Comparison of ENCODE assay signal across 21 cellular contexts in the genomic region with DNA sequence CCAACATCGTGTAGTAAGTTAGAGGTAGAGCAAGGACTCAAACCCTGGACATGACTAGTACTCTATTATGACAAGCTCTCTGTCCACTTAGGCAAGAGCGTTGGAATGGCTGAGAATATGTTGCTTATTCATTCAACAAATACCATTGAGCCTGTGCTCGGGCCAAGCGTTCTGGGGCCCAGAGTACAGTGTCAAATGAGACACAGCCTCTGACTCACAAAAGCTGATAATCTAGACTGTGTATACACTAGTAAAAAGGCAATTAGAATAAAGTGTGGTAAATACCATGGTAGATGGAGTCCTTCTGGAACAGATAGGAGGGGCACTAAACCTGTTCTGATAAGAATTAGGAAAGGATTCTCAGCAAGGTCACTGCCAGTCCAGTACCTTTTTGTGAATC. TPM values are rescaled to one million over a fixed set of nuclear protein-coding genes. Genes with fewer than 3 reads are reported as not detected.
DNase-seq lines count a peak whose midpoint lies in the region; ATAC-seq and TF ChIP-seq lines count a peak whose summit lies in the region.
"Had no signal": no experiment of that assay in that cellular context is flagged by ENCODE, and none has a peak within 500 bp of the region (broad histone marks: within the 10 kb centered on the region; RNA-seq: fewer than 3 reads in every experiment).

No MANE protein-coding gene starts in this region.

- no peak for DNase-seq in GM23338 (ENCODE audit: low spot score)
- no peak for DNase-seq in Panc1 (ENCODE audit: low read depth, low spot score)
- no peak for DNase-seq in endodermal cell
- peak; percentile 27 for DNase-seq in renal cortical epithelial cell (ENCODE audit: low read depth)
- no peak for DNase-seq in WERI-Rb-1
- DNase-seq: activated B cell treated with CpG ODN at 0.5 μM for 24 hours, DND-41, immature natural killer cell, KBM-7, occipital lobe, spleen had no signal

- CTCF ChIA-PET in Panc1 (lab: Charles Lee) = interaction anchor here (1.4 kb wide), 1 partner anchor 11 kb away, joined by 3 read pairs; no protein-coding TSS in a partner anchor

- H3K4me1 Mint-ChIP-seq in GM23338 (peaks cover 21% of the 10 kb centered on the region), endodermal cell (peaks cover 32% of the 10 kb centered on the region)
- H3K4me1 Mint-ChIP-seq: activated B cell treated with CpG ODN at 0.5 μM for 24 hours, immature natural killer cell had no signal

- no peak overlapping the region for H3K27ac Mint-ChIP-seq in GM23338
- peak overlapping the region; percentile 37 for H3K27ac Mint-ChIP-seq in endodermal cell
- H3K27ac Mint-ChIP-seq: activated B cell treated with CpG ODN at 0.5 μM for 24 hours; immature natural killer cell; stimulated activated naive CD8-positive, alpha-beta T cell treated with anti-CD3 and anti-CD28 coated beads, Interleukin-15, Interleukin-2, amounts not matched to agents 100 ng/mL and 50 ng/mL, for 24 hours had no signal

- ATAC-seq in GM23338 (no peak), Panc1 (peak; percentile 60), HG03571 (IDR thresholded peaks at IDR 0.05; ENCODE audit: unreplicated experiment) (no peak), GM18870 (IDR thresholded peaks at IDR 0.05; ENCODE audit: unreplicated experiment) (no peak), HG03565 (IDR thresholded peaks at IDR 0.05; ENCODE audit: unreplicated experiment) (no peak)
- ATAC-seq: gastroesophageal sphincter had no signal

- intact Hi-C loops in Panc1 (cut with micrococcal nuclease; ENCODE audit: unreplicated experiment) = no loop called here

- 92 to 97% methylated on average over 3 to 4 of the region's 4 CpGs for WGBS in endodermal cell (ENCODE audit: insufficient coverage in 1 of 2, insufficient read length in 1 of 2), 2 experiments

- H3K27me3 Mint-ChIP-seq in GM23338 (ENCODE audit: insufficient read depth, low read depth, poor library complexity) (no peaks in the 10 kb centered on the region), endodermal cell (ENCODE audit: insufficient read depth) (no peaks in the 10 kb centered on the region)
- H3K27me3 Mint-ChIP-seq: stimulated activated naive CD8-positive, alpha-beta T cell treated with anti-CD3 and anti-CD28 coated beads, Interleukin-15, Interleukin-2, amounts not matched to agents 100 ng/mL and 50 ng/mL, for 24 hours had no signal

- no peaks in the 10 kb centered on the region for H3F3A ChIP-seq in GM23338 (replicated peaks; ENCODE audit: low read depth)

- H3K4me1 ChIP-seq in GM23338 (ENCODE audit: insufficient read depth) (peaks cover 4% of the 10 kb centered on the region; the same call in 1 of the 2 replicates), Panc1 (ENCODE audit: control insufficient read depth, insufficient read depth, low read length) (peaks cover 13% of the 10 kb centered on the region), endodermal cell (ENCODE audit: control insufficient read depth, insufficient read depth, low read length) (peaks cover 10% of the 10 kb centered on the region)
- H3K4me1 ChIP-seq: gastroesophageal sphincter, HAP-1, spleen had no signal

- in situ Hi-C loops in Panc1 (cut with HindIII; ENCODE audit: low pct_unique_long_range_greater_than_20kb, low sequenced_read_pairs) = no loop called here

- 0 out of 2 replicates have a peak, but pooled peaks cover 3% of the 10 kb centered on the region for H3K9me2 ChIP-seq in GM23338 (ENCODE audit: insufficient read depth)

- H2AFZ ChIP-seq in GM23338 = peak overlapping the region; percentile 88; the same call in 1 of the 2 replicates
- H2AFZ ChIP-seq: PC-9 had no signal

- H3K4me3 ChIP-seq in GM23338 (no peak overlapping the region), Panc1 (ENCODE audit: low read depth in 2 of 2, low read length in 2 of 2) (no peak overlapping the region), endodermal cell (ENCODE audit: low read length) (peak overlapping the region; percentile 39), WERI-Rb-1 (ENCODE audit: low read depth, low read length) (no peak overlapping the region)
- H3K4me3 ChIP-seq: BLaER1 treated with 17β-estradiol and CSF1 and Interleukin-3, amounts not matched to agents 10 nM and 100 nM; breast epithelium; gastroesophageal sphincter; HAP-1; PC-9; spleen had no signal

- H3K27ac ChIP-seq in GM23338 (ENCODE audit: low read depth) (no peak overlapping the region), Panc1 (ENCODE audit: low read length) (no peak overlapping the region), endodermal cell (ENCODE audit: low read depth, low read length) (no peak overlapping the region), WERI-Rb-1 (no peak overlapping the region)
- H3K27ac ChIP-seq: BLaER1 treated with 17β-estradiol and CSF1 and Interleukin-3, amounts not matched to agents 10 nM and 100 nM; gastroesophageal sphincter; PC-9; spleen had no signal

- no peaks in the 10 kb centered on the region for H4K20me1 ChIP-seq in GM23338 (replicated peaks; ENCODE audit: insufficient read depth)
- H4K20me1 ChIP-seq: BLaER1 treated with 17β-estradiol and CSF1 and Interleukin-3, amounts not matched to agents 10 nM and 100 nM had no signal

- H3K9me3 ChIP-seq in Panc1 (ENCODE audit: control insufficient read depth, insufficient read depth, low read depth, low read length) (no peaks in the 10 kb centered on the region), endodermal cell (ENCODE audit: control insufficient read depth, low read length) (no peaks in the 10 kb centered on the region), WERI-Rb-1 (ENCODE audit: severe bottlenecking) (no peaks in the 10 kb centered on the region)
- H3K9me3 ChIP-seq: breast epithelium, gastroesophageal sphincter had no signal

- TF ChIP-seq CTCF in GM23338 (conservative IDR thresholded peaks at IDR 0.05; ENCODE audit: low read depth in 2 of 2) (no peak), Panc1 (IDR thresholded peaks at IDR 0.05) (no peak), endodermal cell (conservative IDR thresholded peaks at IDR 0.05) (no peak), WERI-Rb-1 (IDR thresholded peaks at IDR 0.05; ENCODE audit: low read depth, low read length) (no peak)

- H3K9me3 Mint-ChIP-seq in GM23338 = no peaks in the 10 kb centered on the region; the same call in 2 of the 3 replicates
- no peaks in the 10 kb centered on the region for H3K9me3 Mint-ChIP-seq in endodermal cell
- H3K9me3 Mint-ChIP-seq: activated B cell treated with CpG ODN at 0.5 μM for 24 hours; immature natural killer cell; stimulated activated naive CD8-positive, alpha-beta T cell treated with anti-CD3 and anti-CD28 coated beads, Interleukin-15, Interleukin-2, amounts not matched to agents 100 ng/mL and 50 ng/mL, for 24 hours had no signal

- H3K36me3 Mint-ChIP-seq in GM23338 (ENCODE audit: low read depth) = no peaks in the 10 kb centered on the region
- no peaks in the 10 kb centered on the region for H3K36me3 Mint-ChIP-seq in endodermal cell (ENCODE audit: low read depth)
- H3K36me3 Mint-ChIP-seq: immature natural killer cell had no signal

- H3K27me3 ChIP-seq in GM23338 (ENCODE audit: insufficient read depth) (no peaks in the 10 kb centered on the region), Panc1 (ENCODE audit: control insufficient read depth, insufficient read depth, low read length) (no peaks in the 10 kb centered on the region; the same call in 1 of the 2 replicates), endodermal cell (ENCODE audit: control insufficient read depth, insufficient read depth, low read length, poor library complexity, severe bottlenecking) (no peaks in the 10 kb centered on the region), WERI-Rb-1 (ENCODE audit: insufficient read depth, low read depth, severe bottlenecking) (no peaks in the 10 kb centered on the region)
- H3K27me3 ChIP-seq: BLaER1 treated with 17β-estradiol and CSF1 and Interleukin-3, amounts not matched to agents 10 nM and 100 nM; breast epithelium; gastroesophageal sphincter; spleen had no signal

- no peak overlapping the region for H3K4me2 ChIP-seq in GM23338
- H3K4me2 ChIP-seq: BLaER1 treated with 17β-estradiol and CSF1 and Interleukin-3, amounts not matched to agents 10 nM and 100 nM had no signal

- no peaks in the 10 kb centered on the region for H3K79me2 ChIP-seq in GM23338 (replicated peaks; ENCODE audit: insufficient read depth)

- no TSS peak for BruUV-seq in Panc1 (replicated peaks; lab: Mats Ljungman, UMichigan)

- POLR2A ChIA-PET in Panc1 (lab: Charles Lee) = no interaction called here

- H3K4me3 Mint-ChIP-seq in GM23338 (no peak overlapping the region), endodermal cell (no peak overlapping the region)
- H3K4me3 Mint-ChIP-seq: activated B cell treated with CpG ODN at 0.5 μM for 24 hours; immature natural killer cell; stimulated activated naive CD8-positive, alpha-beta T cell treated with anti-CD3 and anti-CD28 coated beads, Interleukin-15, Interleukin-2, amounts not matched to agents 100 ng/mL and 50 ng/mL, for 24 hours had no signal

- H3K9ac ChIP-seq in endodermal cell (ENCODE audit: extremely low read depth, low read length, poor library complexity, severe bottlenecking) = no peak overlapping the region
- H3K9ac ChIP-seq: BLaER1 treated with 17β-estradiol and CSF1 and Interleukin-3, amounts not matched to agents 10 nM and 100 nM had no signal

- no peaks in the 10 kb centered on the region for H3K36me3 ChIP-seq in GM23338 (ENCODE audit: insufficient read depth)
- no peaks in the 10 kb centered on the region for H3K36me3 ChIP-seq in Panc1 (ENCODE audit: control insufficient read depth, insufficient read depth, low read length)
- no peaks in the 10 kb centered on the region for H3K36me3 ChIP-seq in endodermal cell (ENCODE audit: control insufficient read depth, insufficient read depth, low read length)
- no peaks in the 10 kb centered on the region for H3K36me3 ChIP-seq in WERI-Rb-1
- H3K36me3 ChIP-seq: breast epithelium, gastroesophageal sphincter, HAP-1, spleen had no signal

RNA-seq across cellular contexts. Expression of gene KCNE3, which starts 24.7 kb away (rescaled TPM):
- total RNA-seq in GM23338 (2014; rRNA removed; shearing (Covaris generic)) = 4.3 and 10.6 TPM in 2 replicates
- 2.3 and 2.4 TPM in 2 replicates for polyA plus RNA-seq in GM23338 (2016; fragmentation: Nextera tagmentation; extraction: Ambion mirVana)
- total RNA-seq in Panc1 (2021; ENCODE audit: unreplicated experiment) = 0.15 TPM
- polyA plus RNA-seq in Panc1 (2012; ENCODE audit: insufficient read length) = 0.67 TPM
- 1 to 10 TPM; 3.6 to 9.0 TPM for total RNA-seq in endodermal cell
- polyA plus RNA-seq in endodermal cell (2013, experiment 1 of 2) = 1.0 TPM
- polyA plus RNA-seq in endodermal cell (2013, experiment 2 of 2) = 1.1 TPM
- 0.52 and 11.8 TPM in 2 replicates for total RNA-seq in renal cortical epithelial cell
- total RNA-seq: activated B cell treated with CpG ODN at 0.5 μM for 24 hours, NCI-H460 had no signal

RNA-seq across cellular contexts. Expression of gene PGM2L1, which starts 44.4 kb away (rescaled TPM):
- total RNA-seq in GM23338 (2014; rRNA removed; shearing (Covaris generic)) = 41.0 and 44.4 TPM in 2 replicates
- polyA plus RNA-seq in GM23338 (2016; fragmentation: Nextera tagmentation; extraction: Ambion mirVana) = 27.2 and 32.6 TPM in 2 replicates
- total RNA-seq in Panc1 (2021; ENCODE audit: unreplicated experiment) (33.1 TPM), endodermal cell (10 to 100 TPM; 12.0 to 16.1 TPM), renal cortical epithelial cell (29.2 and 32.6 TPM in 2 replicates)
- 9.4 TPM for polyA plus RNA-seq in Panc1 (2012; ENCODE audit: insufficient read length)
- 11.1 TPM for polyA plus RNA-seq in endodermal cell (2013, experiment 1 of 2)
- polyA plus RNA-seq in endodermal cell (2013, experiment 2 of 2) = 11.6 TPM

RNA-seq across cellular contexts. Expression of gene LIPT2, which starts 50.9 kb away (rescaled TPM):
- 16.9 and 19.5 TPM in 2 replicates for total RNA-seq in GM23338 (2014; rRNA removed; shearing (Covaris generic))
- polyA plus RNA-seq in GM23338 (2016; fragmentation: Nextera tagmentation; extraction: Ambion mirVana) = 5.9 and 8.2 TPM in 2 replicates
- total RNA-seq in Panc1 (2021; ENCODE audit: unreplicated experiment) (6.2 TPM), endodermal cell (1 to 10 TPM; 6.7 to 9.4 TPM), renal cortical epithelial cell (4.2 and 5.0 TPM in 2 replicates)
- 5.8 TPM for polyA plus RNA-seq in Panc1 (2012; ENCODE audit: insufficient read length)
- 5.6 TPM for polyA plus RNA-seq in endodermal cell (2013, experiment 1 of 2)
- 4.8 TPM for polyA plus RNA-seq in endodermal cell (2013, experiment 2 of 2)
